8 cellular contexts compared by ENCODE assay signal in the genomic region with DNA sequence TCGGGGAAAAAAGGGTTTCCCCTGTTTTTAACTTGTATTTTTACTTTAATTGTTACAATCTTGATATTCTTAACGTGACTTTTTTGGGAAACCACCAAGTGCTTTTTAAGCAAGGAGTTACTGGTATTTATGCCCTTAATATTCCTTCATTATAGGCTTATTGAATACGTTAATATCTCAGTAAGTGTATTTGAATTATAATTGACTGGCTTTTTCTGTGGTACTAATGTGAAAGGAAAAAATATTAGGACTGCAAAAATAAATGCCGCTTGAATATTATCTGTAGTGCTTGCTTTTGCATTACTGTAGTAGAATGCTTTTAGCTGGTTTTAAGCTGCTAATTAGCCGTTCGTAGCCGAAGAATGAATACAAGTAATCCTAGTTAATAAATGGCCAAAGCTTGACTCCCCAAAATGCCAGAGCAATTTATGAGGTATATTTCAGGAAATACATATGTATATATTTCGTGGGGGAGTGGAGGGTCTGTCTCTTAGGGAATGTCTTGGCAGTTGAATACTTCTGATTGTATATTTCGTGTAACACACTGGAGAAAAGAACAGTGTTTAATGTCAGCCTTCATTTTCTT. TPM values are rescaled to one million over a fixed set of nuclear protein-coding genes. Genes with fewer than 3 reads are reported as not detected.
DNase-seq lines count a peak whose midpoint lies in the region; ATAC-seq, FAIRE-seq and TF ChIP-seq lines count a peak whose summit lies in the region.

No MANE protein-coding gene starts in this region.

- H3K4me1 ChIP-seq in OCI-LY7 (ENCODE audit: insufficient read depth, low read length, poor library complexity, severe bottlenecking) (peaks cover 53% of the 10 kb centered on the region), endothelial cell of umbilical vein (ENCODE audit: control insufficient read depth, extremely low read depth, insufficient read depth, low read length) (peaks cover 21% of the 10 kb centered on the region), parathyroid adenoma (peaks cover 20% of the 10 kb centered on the region)

- H2AFZ ChIP-seq in OCI-LY7 (ENCODE audit: low read length) (peak overlapping the region; percentile 24; the same call in 1 of the 2 replicates), endothelial cell of umbilical vein (ENCODE audit: low read depth, low read length) (peak overlapping the region; percentile 91), parathyroid adenoma (no peak overlapping the region)

- H3K36me3 ChIP-seq in GM06990 (ENCODE audit: control insufficient read depth, insufficient read depth, low read length): no peaks in the 10 kb centered on the region
- peaks cover 26% of the 10 kb centered on the region for H3K36me3 ChIP-seq in OCI-LY7 (ENCODE audit: insufficient read depth, low read length)
- H3K36me3 ChIP-seq in endothelial cell of umbilical vein (ENCODE audit: control insufficient read depth in 2 of 2, extremely low read depth in 1 of 2, insufficient read depth in 2 of 2, low read length in 2 of 2): no peaks in the 10 kb centered on the region
- peaks cover 16% of the 10 kb centered on the region for H3K36me3 ChIP-seq in parathyroid adenoma (ENCODE audit: control insufficient read depth, insufficient read depth, low read length)

- H3K4me3 ChIP-seq in GM06990 (replicated peaks; ENCODE audit: low read depth, low read length) (peak overlapping the region; percentile 83), OCI-LY7 (ENCODE audit: low read depth, low read length, poor library complexity, severe bottlenecking) (peak overlapping the region; percentile 74), endothelial cell of umbilical vein (replicated peaks in 1 of 3; ENCODE audit: insufficient read depth in 1 of 3, low read depth in 1 of 3, low read length in 3 of 3) (peak overlapping the region; percentile 55 to 96 (median 85)), parathyroid adenoma (ENCODE audit: low read depth, low read length) (peak overlapping the region; percentile 82)

- FAIRE-seq in endothelial cell of umbilical vein (lab: Jason Lieb, UNC): no peak

- TF ChIP-seq CTCF in GM06990 (IDR thresholded peaks at IDR 0.05; ENCODE audit: insufficient read depth, low read length, poor library complexity, severe bottlenecking): no peak
- no peak for TF ChIP-seq CTCF in OCI-LY7 (conservative IDR thresholded peaks at IDR 0.05; ENCODE audit: low read length)
- TF ChIP-seq CTCF in endothelial cell of umbilical vein (IDR thresholded peaks at IDR 0.05; ENCODE audit: extremely low read depth in 1 of 2, insufficient read depth in 1 of 2, low read depth in 1 of 2, low read length in 2 of 2): no peak
- TF ChIP-seq CTCF in parathyroid adenoma (IDR thresholded peaks at IDR 0.05): no peak

- H4K20me1 ChIP-seq in OCI-LY7 (ENCODE audit: insufficient read depth, low read length): no peaks in the 10 kb centered on the region
- H4K20me1 ChIP-seq in endothelial cell of umbilical vein (replicated peaks; ENCODE audit: control insufficient read depth, extremely low read depth, insufficient read depth, low read length): no peaks in the 10 kb centered on the region

- H3K27ac ChIP-seq in OCI-LY7 (ENCODE audit: low read depth, low read length, poor library complexity, severe bottlenecking) (peak overlapping the region; percentile 92), endothelial cell of umbilical vein (ENCODE audit: insufficient read depth, low read depth, low read length) (peak overlapping the region; percentile 57), parathyroid adenoma (peak overlapping the region; percentile 100)

- H3K9ac ChIP-seq in endothelial cell of umbilical vein (replicated peaks; ENCODE audit: extremely low read depth, insufficient read depth, low read length): peak overlapping the region; percentile 81
- H3K9ac ChIP-seq in parathyroid adenoma: peak overlapping the region; percentile 99

- POLR2A ChIA-PET in OCI-LY7 (lab: Charles Lee) (interaction anchor here (0.5 to 2.3 kb wide), 11 partner anchors 10 to 185 kb away, joined by 3 to 6 read pairs (median 3); no protein-coding TSS in a partner anchor), endothelial cell of umbilical vein (lab: Charles Lee) (no interaction called here)

- no peak for ATAC-seq in GM19023 (IDR thresholded peaks at IDR 0.05; ENCODE audit: unreplicated experiment)

- no peak for DNase-seq in GM06990 (ENCODE audit: extremely low read depth, insufficient read length)
- no peak for DNase-seq in OCI-LY7 (ENCODE audit: low spot score)
- peak; percentile 12 for DNase-seq in endothelial cell of umbilical vein (ENCODE audit: low read depth, low spot score)
- no peak for DNase-seq in inferior parietal cortex (ENCODE audit: extremely low spot score)
- no peak for DNase-seq in RPMI8226
- no peak for DNase-seq in islet precursor cell

- H3K4me2 ChIP-seq in OCI-LY7 (ENCODE audit: low read length) (peak overlapping the region; percentile 92), endothelial cell of umbilical vein (ENCODE audit: insufficient read depth, low read length) (peak overlapping the region; percentile 99), parathyroid adenoma (ENCODE audit: low read length) (peak overlapping the region; percentile 94)

- no peak for TF ChIP-seq POLR2A in endothelial cell of umbilical vein (IDR thresholded peaks at IDR 0.05; ENCODE audit: low read depth, low read length)

- peaks cover 13% of the 10 kb centered on the region; the same call in 1 of the 2 replicates for H3K9me3 ChIP-seq in OCI-LY7 (ENCODE audit: low read length)
- no peaks in the 10 kb centered on the region for H3K9me3 ChIP-seq in endothelial cell of umbilical vein (replicated peaks; ENCODE audit: control insufficient read depth, insufficient read depth, low read length)
- no peaks in the 10 kb centered on the region for H3K9me3 ChIP-seq in parathyroid adenoma (ENCODE audit: control insufficient read depth, low read length)

- H3K9me1 ChIP-seq in endothelial cell of umbilical vein (replicated peaks; ENCODE audit: control insufficient read depth, extremely low read depth, insufficient read depth, low read length): no peaks in the 10 kb centered on the region

- BruUV-seq in OCI-LY7 (replicated peaks; lab: Mats Ljungman, UMichigan): TSS peak; percentile 65
- TSS peak; percentile 24 for BruUV-seq in endothelial cell of umbilical vein (replicated peaks; lab: Mats Ljungman, UMichigan)

- peaks cover 53% of the 10 kb centered on the region for H3K79me2 ChIP-seq in OCI-LY7 (ENCODE audit: insufficient read depth, low read depth, low read length)
- no peaks in the 10 kb centered on the region for H3K79me2 ChIP-seq in endothelial cell of umbilical vein (ENCODE audit: control insufficient read depth, insufficient read depth, low read length)
- peaks cover 44% of the 10 kb centered on the region for H3K79me2 ChIP-seq in parathyroid adenoma

- no peaks in the 10 kb centered on the region for H3K27me3 ChIP-seq in GM06990 (replicated peaks; ENCODE audit: control insufficient read depth, insufficient read depth, low read length)
- H3K27me3 ChIP-seq in endothelial cell of umbilical vein (ENCODE audit: control insufficient read depth in 2 of 2, insufficient read depth in 2 of 2, low read length in 2 of 2): peaks cover 0 to 3% of the 10 kb centered on the region in 2 experiments
- no peaks in the 10 kb centered on the region for H3K27me3 ChIP-seq in parathyroid adenoma (ENCODE audit: control insufficient read depth, insufficient read depth, low read length)

- intact Hi-C loops in OCI-LY7 (cut with micrococcal nuclease; ENCODE audit: unreplicated experiment): loop anchor here (1.0 to 5.0 kb wide), 4 partner anchors 31 to 221 kb away; no protein-coding TSS in a partner anchor
- intact Hi-C loops in endothelial cell of umbilical vein (cut with micrococcal nuclease): loop anchor here (1.0 to 5.0 kb wide), 4 partner anchors 70 to 566 kb away; no protein-coding TSS in a partner anchor

- CTCF ChIA-PET in OCI-LY7 (lab: Charles Lee; ENCODE audit: unreplicated experiment): no interaction called here
- CTCF ChIA-PET in endothelial cell of umbilical vein (lab: Charles Lee): interaction anchor here (0.6 to 1.8 kb wide), 8 partner anchors 10 to 185 kb away, joined by 3 to 9 read pairs (median 4); no protein-coding TSS in a partner anchor

- dilution Hi-C loops in endothelial cell of umbilical vein (cut with MboI; ENCODE audit: extremely low pct_ligation_motif_present, low sequenced_read_pairs): no loop called here

- H3K9me2 ChIP-seq in OCI-LY7 (ENCODE audit: insufficient read depth, low read length): no peaks in the 10 kb centered on the region

RNA-seq across cellular contexts. Expression of a gene that starts 1.3 kb away (rescaled TPM):
- 59.0 and 70.6 TPM in 2 replicates for total RNA-seq in OCI-LY7 (2014; rRNA removed; shearing (Covaris generic))
- 116 and 131 TPM in 2 replicates for total RNA-seq in OCI-LY7 (2022)
- 46.1 and 47.9 TPM in 2 replicates for total RNA-seq in endothelial cell of umbilical vein
- 8.0 and 14.4 TPM in 2 replicates for polyA plus RNA-seq in endothelial cell of umbilical vein
- 22.5 and 25.6 TPM in 2 replicates for polyA plus RNA-seq in endothelial cell of umbilical vein (2011; cell fraction: cytosol; rRNA removed)
- 24.6 and 37.0 TPM in 2 replicates for polyA plus RNA-seq in endothelial cell of umbilical vein (2011; cell fraction: nucleus; rRNA removed)
- 90.2 and 102 TPM in 2 replicates for polyA plus RNA-seq in endothelial cell of umbilical vein (2012)
- polyA minus RNA-seq in endothelial cell of umbilical vein: 18.2 and 20.4 TPM in 2 replicates
- 38.9 TPM for polyA minus RNA-seq in endothelial cell of umbilical vein (2011; cell fraction: cytosol; rRNA and poly(A)+ RNA removed)
- 34.4 and 40.4 TPM in 2 replicates for polyA minus RNA-seq in endothelial cell of umbilical vein (2011; cell fraction: nucleus; rRNA and poly(A)+ RNA removed)

RNA-seq across cellular contexts. Expression of a gene that starts 45.9 kb away (rescaled TPM):
- 8.9 and 34.4 TPM in 2 replicates for total RNA-seq in OCI-LY7 (2014; rRNA removed; shearing (Covaris generic))
- 32.4 and 34.8 TPM in 2 replicates for total RNA-seq in OCI-LY7 (2022)
- 32.8 and 34.9 TPM in 2 replicates for total RNA-seq in endothelial cell of umbilical vein
- polyA plus RNA-seq in endothelial cell of umbilical vein: 9.9 and 10.0 TPM in 2 replicates
- 18.5 and 19.2 TPM in 2 replicates for polyA plus RNA-seq in endothelial cell of umbilical vein (2011; cell fraction: cytosol; rRNA removed)
- 21.9 TPM in 2 replicates for polyA plus RNA-seq in endothelial cell of umbilical vein (2011; cell fraction: nucleus; rRNA removed)
- 34.6 and 39.2 TPM in 2 replicates for polyA plus RNA-seq in endothelial cell of umbilical vein (2012)
- polyA minus RNA-seq in endothelial cell of umbilical vein: 4.7 and 12.0 TPM in 2 replicates
- 6.3 TPM for polyA minus RNA-seq in endothelial cell of umbilical vein (2011; cell fraction: cytosol; rRNA and poly(A)+ RNA removed)
- polyA minus RNA-seq in endothelial cell of umbilical vein (2011; cell fraction: nucleus; rRNA and poly(A)+ RNA removed): 27.5 and 36.5 TPM in 2 replicates

RNA-seq across cellular contexts. Expression of a gene that starts 46.3 kb away (rescaled TPM):
- total RNA-seq in OCI-LY7 (2014; rRNA removed; shearing (Covaris generic)): 46.7 and 54.1 TPM in 2 replicates
- total RNA-seq in OCI-LY7 (2022) (92.2 and 109 TPM in 2 replicates), endothelial cell of umbilical vein (37.1 and 39.1 TPM in 2 replicates)
- polyA plus RNA-seq in endothelial cell of umbilical vein: 9.2 and 13.0 TPM in 2 replicates
- polyA plus RNA-seq in endothelial cell of umbilical vein (2011; cell fraction: cytosol; rRNA removed): 13.3 and 14.6 TPM in 2 replicates
- polyA plus RNA-seq in endothelial cell of umbilical vein (2011; cell fraction: nucleus; rRNA removed): 15.6 and 16.1 TPM in 2 replicates
- 25.1 and 30.8 TPM in 2 replicates for polyA plus RNA-seq in endothelial cell of umbilical vein (2012)
- polyA minus RNA-seq in endothelial cell of umbilical vein: 23.6 and 25.7 TPM in 2 replicates
- 19.7 TPM for polyA minus RNA-seq in endothelial cell of umbilical vein (2011; cell fraction: cytosol; rRNA and poly(A)+ RNA removed)
- 51.7 and 64.2 TPM in 2 replicates for polyA minus RNA-seq in endothelial cell of umbilical vein (2011; cell fraction: nucleus; rRNA and poly(A)+ RNA removed)
